ENCODE assay signal across 27 cellular contexts in genomic region chr2:35794766-35795448, GRCh38.
"Had no signal": no experiment of that assay in that cellular context is flagged by ENCODE, and none has a peak within 500 bp of the region (broad histone marks: within the 10 kb centered on the region; RNA-seq: fewer than 3 reads in every experiment).

No MANE protein-coding gene starts in this region.

- DNase-seq: activated B cell treated with CpG ODN at 0.5 μM for 24 hours; activated CD4-positive, alpha-beta memory T cell treated with anti-CD3 and anti-CD28 coated beads for 36 hours; activated CD4-positive, alpha-beta T cell treated with anti-CD3 and anti-CD28 coated beads for 1 hour; activated CD4-positive, alpha-beta T cell treated with anti-CD3 and anti-CD28 coated beads, Interleukin-2, amount 10 ng/mL, durations not matched to agents 7 days and 5 days; activated CD8-positive, alpha-beta memory T cell treated with anti-CD3 and anti-CD28 coated beads for 24 hours; activated effector memory CD4-positive, alpha-beta T cell treated with anti-CD3 and anti-CD28 coated beads, Interleukin-2, amount 50 U/mL, for 16 hours; activated naive CD4-positive, alpha-beta T cell treated with Interleukin-2 at 50 U/mL for 16 hours; activated naive CD8-positive, alpha-beta T cell treated with anti-CD3 and anti-CD28 coated beads, Interleukin-2, amount 50 U/mL, for 24 hours; activated T-cell treated with anti-CD3 and anti-CD28 coated beads, Interleukin-2, amount 50 U/mL, for 4 hours; amniotic stem cell; caudate nucleus; Karpas-422; NCI-H1105 treated with DMSO at 0.1 percent for 48 hours; NCI-H1436 treated with DMSO at 0.1 percent for 48 hours; NCI-H187; NCI-H2081; NCI-H446; NCI-H524; Peyer's patch; SHP77 treated with DMSO at 0.1 percent for 48 hours; T-cell; T-helper 2 cell; T1000 had no signal

- H3K27ac ChIP-seq: ascending aorta, Peyer's patch had no signal

- H3K4me3 ChIP-seq: ascending aorta, K562, Peyer's patch had no signal

- H3K27me3 ChIP-seq: ascending aorta, Peyer's patch had no signal

- H3K36me3 Mint-ChIP-seq: activated CD4-positive, alpha-beta memory T cell treated with anti-CD3 and anti-CD28 coated beads for 36 hours; activated naive CD4-positive, alpha-beta T cell treated with anti-CD3 and anti-CD28 coated beads, Interleukin-2, amount 50 U/mL, for 72 hours; brain; T-cell had no signal

- H3K9me3 ChIP-seq: ascending aorta, Peyer's patch had no signal

- H3K4me1 Mint-ChIP-seq: activated B cell treated with CpG ODN at 0.5 μM for 24 hours; activated CD4-positive, alpha-beta T cell treated with anti-CD3 and anti-CD28 coated beads, Interleukin-2, amount 10 ng/mL, durations not matched to agents 7 days and 5 days; activated naive CD8-positive, alpha-beta T cell treated with anti-CD3 and anti-CD28 coated beads, Interleukin-2, amount 50 U/mL, for 24 hours; T-cell had no signal

- H3K4me1 ChIP-seq: ascending aorta, Peyer's patch had no signal

- H3K36me3 ChIP-seq: ascending aorta, Peyer's patch had no signal

- H3K27me3 Mint-ChIP-seq: activated B cell treated with CpG ODN at 0.5 μM for 24 hours; activated CD4-positive, alpha-beta T cell treated with anti-CD3 and anti-CD28 coated beads, Interleukin-2, amount 10 ng/mL, durations not matched to agents 7 days and 5 days; activated naive CD8-positive, alpha-beta T cell treated with anti-CD3 and anti-CD28 coated beads, Interleukin-2, amount 50 U/mL, for 24 hours; brain had no signal

- H3K9me3 Mint-ChIP-seq: activated CD4-positive, alpha-beta memory T cell treated with anti-CD3 and anti-CD28 coated beads for 36 hours; activated naive CD8-positive, alpha-beta T cell treated with anti-CD3 and anti-CD28 coated beads, Interleukin-2, amount 50 U/mL, for 24 hours; activated T-cell treated with anti-CD3 and anti-CD28 coated beads, Interleukin-2, amount 50 U/mL, for 4 hours had no signal

- H3K27ac Mint-ChIP-seq: activated B cell treated with CpG ODN at 0.5 μM for 24 hours; activated CD4-positive, alpha-beta memory T cell treated with anti-CD3 and anti-CD28 coated beads for 36 hours; activated CD4-positive, alpha-beta T cell treated with anti-CD3 and anti-CD28 coated beads, Interleukin-2, amount 10 ng/mL, durations not matched to agents 7 days and 5 days; activated naive CD4-positive, alpha-beta T cell treated with anti-CD3 and anti-CD28 coated beads, Interleukin-2, amount 50 U/mL, for 72 hours; activated naive CD8-positive, alpha-beta T cell treated with anti-CD3 and anti-CD28 coated beads, Interleukin-2, amount 50 U/mL, for 24 hours; brain; T-cell had no signal

- H3K4me3 Mint-ChIP-seq: activated B cell treated with CpG ODN at 0.5 μM for 24 hours; activated CD4-positive, alpha-beta memory T cell treated with anti-CD3 and anti-CD28 coated beads for 36 hours; activated CD4-positive, alpha-beta T cell treated with anti-CD3 and anti-CD28 coated beads, Interleukin-2, amount 10 ng/mL, durations not matched to agents 7 days and 5 days; activated naive CD8-positive, alpha-beta T cell treated with anti-CD3 and anti-CD28 coated beads, Interleukin-2, amount 50 U/mL, for 24 hours; activated T-cell treated with anti-CD3 and anti-CD28 coated beads, Interleukin-2, amount 50 U/mL, for 4 hours; brain; T-cell had no signal
